ENCODE assay signal across 27 cellular contexts in the genomic region with DNA sequence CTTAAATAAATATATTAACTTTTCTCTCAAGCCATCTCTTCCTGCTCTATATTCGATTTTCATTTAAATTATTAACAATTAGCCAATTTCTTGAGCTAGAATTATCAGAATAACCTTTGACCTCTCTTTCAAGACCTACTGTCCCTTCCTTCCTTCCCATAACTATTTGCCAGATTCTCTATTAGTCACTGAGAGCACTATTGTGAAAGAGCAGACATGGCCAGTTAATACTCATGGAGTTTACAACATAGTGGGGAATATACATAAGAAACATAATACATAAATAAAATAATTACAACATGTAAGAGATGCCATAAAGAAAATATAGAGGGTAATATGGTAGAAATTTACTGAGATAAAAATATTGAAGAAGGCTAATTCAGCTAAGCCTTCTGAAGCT.
DNase-seq lines count a peak whose midpoint lies in the region; ATAC-seq, FAIRE-seq and TF ChIP-seq lines count a peak whose summit lies in the region.
"Had no signal": no experiment of that assay in that cellular context is flagged by ENCODE, and none has a peak within 500 bp of the region (broad histone marks: within the 10 kb centered on the region; RNA-seq: fewer than 3 reads in every experiment).

No MANE protein-coding gene starts in this region.

- H3K79me2 ChIP-seq in PC-3 (ENCODE audit: low read length) (no peaks in the 10 kb centered on the region), endothelial cell of umbilical vein (ENCODE audit: control insufficient read depth, insufficient read depth, low read length) (no peaks in the 10 kb centered on the region)

- peak; percentile 12 for FAIRE-seq in endothelial cell of umbilical vein (lab: Jason Lieb, UNC)

- H3K4me1 ChIP-seq in PC-3 (ENCODE audit: insufficient read depth, low read length), result no peaks in the 10 kb centered on the region
- H3K4me1 ChIP-seq in endothelial cell of umbilical vein (ENCODE audit: control insufficient read depth, extremely low read depth, insufficient read depth, low read length), result peaks cover 5% of the 10 kb centered on the region
- no peaks in the 10 kb centered on the region for H3K4me1 ChIP-seq in CD8-positive, alpha-beta T cell (ENCODE audit: insufficient read depth, low read length)
- H3K4me1 ChIP-seq: ascending aorta, SJCRH30 had no signal

- H3K27me3 ChIP-seq in PC-3 (ENCODE audit: low read length) (no peaks in the 10 kb centered on the region), endothelial cell of umbilical vein (ENCODE audit: control insufficient read depth in 2 of 2, insufficient read depth in 2 of 2, low read length in 2 of 2) (no peaks in the 10 kb centered on the region)
- no peaks in the 10 kb centered on the region for H3K27me3 ChIP-seq in CD8-positive, alpha-beta T cell (ENCODE audit: insufficient read depth, low read length)
- H3K27me3 ChIP-seq: ascending aorta, heart right ventricle, left lung, neural progenitor cell, SJCRH30 had no signal

- H3K4me3 Mint-ChIP-seq in Calu3 (ENCODE audit: low read depth, unreplicated experiment), result peak overlapping the region; percentile 24
- no peak overlapping the region for H3K4me3 Mint-ChIP-seq in CD8-positive, alpha-beta T cell
- H3K4me3 Mint-ChIP-seq: activated T-cell treated with anti-CD3 and anti-CD28 coated beads, Interleukin-2, amount 50 U/mL, for 72 hours; effector memory CD8-positive, alpha-beta T cell; neural progenitor cell had no signal

- BruUV-seq in Calu3 (replicated peaks; lab: Mats Ljungman, UMichigan) (no TSS peak), PC-3 (replicated peaks; lab: Mats Ljungman, UMichigan) (no TSS peak), endothelial cell of umbilical vein (replicated peaks; lab: Mats Ljungman, UMichigan) (no TSS peak)

- no peaks in the 10 kb centered on the region for H3F3A ChIP-seq in PC-3 (ENCODE audit: low read length, unreplicated experiment)

- H3K9ac ChIP-seq in PC-3 (ENCODE audit: low read length) (no peak overlapping the region), endothelial cell of umbilical vein (replicated peaks; ENCODE audit: extremely low read depth, insufficient read depth, low read length) (no peak overlapping the region)
- H3K9ac ChIP-seq: neural progenitor cell had no signal

- H3K9me3 ChIP-seq in PC-3 (ENCODE audit: low read length) (no peaks in the 10 kb centered on the region), endothelial cell of umbilical vein (replicated peaks; ENCODE audit: control insufficient read depth, insufficient read depth, low read length) (no peaks in the 10 kb centered on the region)
- H3K9me3 ChIP-seq in CD8-positive, alpha-beta T cell (ENCODE audit: low read length), result no peaks in the 10 kb centered on the region
- H3K9me3 ChIP-seq: ascending aorta, heart right ventricle, left lung, mucosa of descending colon, SJCRH30 had no signal

- intact Hi-C loops in Calu3 (cut with micrococcal nuclease; ENCODE audit: unreplicated experiment) (loop anchor here (1.0 kb wide), 1 partner anchor 24 kb away; no protein-coding TSS in a partner anchor), PC-3 (cut with micrococcal nuclease) (no loop called here), endothelial cell of umbilical vein (cut with micrococcal nuclease) (no loop called here)
- intact Hi-C loops in CD8-positive, alpha-beta T cell (cut with DNase I, micrococcal nuclease), result no loop called here

- no peaks in the 10 kb centered on the region for H3K9me1 ChIP-seq in endothelial cell of umbilical vein (replicated peaks; ENCODE audit: control insufficient read depth, extremely low read depth, insufficient read depth, low read length)

- POLR2A ChIA-PET in PC-3 (lab: Charles Lee; ENCODE audit: unreplicated experiment) (no interaction called here), endothelial cell of umbilical vein (lab: Charles Lee) (no interaction called here)
- POLR2A ChIA-PET in CD8-positive, alpha-beta T cell (lab: Charles Lee), result no interaction called here

- H3K36me3 ChIP-seq in PC-3 (ENCODE audit: low read depth, low read length), result no peaks in the 10 kb centered on the region
- H3K36me3 ChIP-seq in endothelial cell of umbilical vein (ENCODE audit: control insufficient read depth in 2 of 2, extremely low read depth in 1 of 2, insufficient read depth in 2 of 2, low read length in 2 of 2), result no peaks in the 10 kb centered on the region
- no peaks in the 10 kb centered on the region for H3K36me3 ChIP-seq in CD8-positive, alpha-beta T cell (ENCODE audit: insufficient read depth, low read length)
- H3K36me3 ChIP-seq: ascending aorta, heart right ventricle, left lung, neural progenitor cell, SJCRH30 had no signal

- dilution Hi-C loops in endothelial cell of umbilical vein (cut with MboI; ENCODE audit: extremely low pct_ligation_motif_present, low sequenced_read_pairs), result no loop called here

- peaks cover 14% of the 10 kb centered on the region for H3K36me3 Mint-ChIP-seq in Calu3 (ENCODE audit: insufficient read depth, unreplicated experiment)
- H3K36me3 Mint-ChIP-seq in CD8-positive, alpha-beta T cell, result no peaks in the 10 kb centered on the region
- H3K36me3 Mint-ChIP-seq: neural progenitor cell had no signal

- H3K27ac Mint-ChIP-seq in Calu3 (ENCODE audit: unreplicated experiment), result peak overlapping the region; percentile 69
- no peak overlapping the region for H3K27ac Mint-ChIP-seq in CD8-positive, alpha-beta T cell
- H3K27ac Mint-ChIP-seq: activated T-cell treated with anti-CD3 and anti-CD28 coated beads, Interleukin-2, amount 50 U/mL, for 72 hours; neural progenitor cell had no signal

- H3K9me2 ChIP-seq in PC-3 (replicated peaks; ENCODE audit: low read length), result no peaks in the 10 kb centered on the region

- DNase-seq in Calu3 (no peak), PC-3 (peak; percentile 27), endothelial cell of umbilical vein (ENCODE audit: low read depth, low spot score) (peak; percentile 47), lung microvascular endothelial cell (ENCODE audit: low read depth in 2 of 2) (peak; percentile 5 to 52), anterior cingulate cortex (lab: John Stamatoyannopoulos, UW) (no peak)
- no peak for DNase-seq in CD8-positive, alpha-beta T cell
- DNase-seq: activated naive CD4-positive, alpha-beta T cell treated with anti-CD3 and anti-CD28 coated beads, Interleukin-2, amount 50 U/mL, for 16 hours; activated T-cell treated with anti-CD3 and anti-CD28 coated beads, Interleukin-2, amount 50 U/mL, for 72 hours; cerebellar nuclear complex; DMS 273 treated with DMSO at 0.1 percent for 48 hours; effector memory CD8-positive, alpha-beta T cell; heart right ventricle; Karpas-422; left lung; mucosa of descending colon; NCI-H1092 treated with DMSO at 0.1 percent for 48 hours; NCI-H1930; NCI-H2227 treated with DMSO at 0.1 percent for 48 hours; posterior cingulate gyrus; SJCRH30; T-helper 1 cell had no signal

- H3K4me2 ChIP-seq in PC-3 (ENCODE audit: low read length) (no peak overlapping the region), endothelial cell of umbilical vein (ENCODE audit: insufficient read depth, low read length) (peak overlapping the region; percentile 45)
- H3K4me2 ChIP-seq: neural progenitor cell, PC-9 had no signal

- H2AFZ ChIP-seq in PC-3 (ENCODE audit: low read length), result no peak overlapping the region
- no peak overlapping the region for H2AFZ ChIP-seq in endothelial cell of umbilical vein (ENCODE audit: low read depth, low read length)
- H2AFZ ChIP-seq: neural progenitor cell, PC-9 had no signal

- no peak for ATAC-seq in PC-3
- ATAC-seq in HG03442 (IDR thresholded peaks at IDR 0.05; ENCODE audit: unreplicated experiment), result no peak
- no peak for ATAC-seq in HG02763 (IDR thresholded peaks at IDR 0.05; ENCODE audit: unreplicated experiment)
- no peak for ATAC-seq in CD8-positive, alpha-beta T cell
- ATAC-seq: activated T-cell treated with anti-CD3 and anti-CD28 coated beads, Interleukin-2, amount 50 U/mL, for 72 hours; effector memory CD8-positive, alpha-beta T cell; left lung; mucosa of descending colon had no signal

- CTCF ChIA-PET in Calu3 (lab: Charles Lee) (interaction anchor here (0.6 kb wide), 1 partner anchor 169 kb away, joined by 6 read pairs; no protein-coding TSS in a partner anchor), PC-3 (lab: Charles Lee) (no interaction called here), endothelial cell of umbilical vein (lab: Charles Lee) (interaction anchor here (1.0 kb wide), 1 partner anchor 32 kb away, joined by 3 read pairs; no protein-coding TSS in a partner anchor)
- CTCF ChIA-PET in CD8-positive, alpha-beta T cell (lab: Charles Lee), result no interaction called here

- H4K20me1 ChIP-seq in PC-3 (ENCODE audit: low read length) (no peaks in the 10 kb centered on the region), endothelial cell of umbilical vein (replicated peaks; ENCODE audit: control insufficient read depth, extremely low read depth, insufficient read depth, low read length) (no peaks in the 10 kb centered on the region)

- H3K4me1 Mint-ChIP-seq in Calu3 (ENCODE audit: low read depth, unreplicated experiment), result peaks cover 48% of the 10 kb centered on the region
- H3K4me1 Mint-ChIP-seq in CD8-positive, alpha-beta T cell (ENCODE audit: low read depth), result peaks cover 19% of the 10 kb centered on the region
- H3K4me1 Mint-ChIP-seq: neural progenitor cell had no signal

- H3K4me3 ChIP-seq in PC-3 (ENCODE audit: low read length) (no peak overlapping the region), endothelial cell of umbilical vein (replicated peaks in 1 of 3; ENCODE audit: insufficient read depth in 1 of 3, low read depth in 1 of 3, low read length in 3 of 3) (no peak overlapping the region)
- no peak overlapping the region for H3K4me3 ChIP-seq in CD8-positive, alpha-beta T cell (ENCODE audit: low read depth, low read length)
- H3K4me3 ChIP-seq: ascending aorta, heart right ventricle, left lung, mucosa of descending colon, neural progenitor cell, PC-9, SJCRH30 had no signal

- TF ChIP-seq CTCF in Calu3 (IDR thresholded peaks at IDR 0.05; ENCODE audit: unreplicated experiment) (no peak), PC-3 (conservative IDR thresholded peaks at IDR 0.05; ENCODE audit: low read depth, low read length) (no peak), endothelial cell of umbilical vein (IDR thresholded peaks at IDR 0.05; ENCODE audit: extremely low read depth in 1 of 2, insufficient read depth in 1 of 2, low read depth in 1 of 2, low read length in 2 of 2) (no peak)
- no peak for TF ChIP-seq CTCF in CD8-positive, alpha-beta T cell (IDR thresholded peaks at IDR 0.05)

- H3K27me3 Mint-ChIP-seq in Calu3 (ENCODE audit: unreplicated experiment), result no peaks in the 10 kb centered on the region
- no peaks in the 10 kb centered on the region for H3K27me3 Mint-ChIP-seq in CD8-positive, alpha-beta T cell (ENCODE audit: low read depth)
- H3K27me3 Mint-ChIP-seq: effector memory CD8-positive, alpha-beta T cell had no signal

- H3K27ac ChIP-seq in PC-3 (ENCODE audit: low read length) (no peak overlapping the region), endothelial cell of umbilical vein (ENCODE audit: insufficient read depth, low read depth, low read length) (no peak overlapping the region)
- H3K27ac ChIP-seq in CD8-positive, alpha-beta T cell (ENCODE audit: low read depth, low read length), result no peak overlapping the region
- H3K27ac ChIP-seq: ascending aorta, C4-2B, heart right ventricle, left lung, neural progenitor cell, PC-9, SJCRH30 had no signal

- H3K9me3 Mint-ChIP-seq in Calu3 (ENCODE audit: low read depth, unreplicated experiment), result peaks cover 3% of the 10 kb centered on the region
- H3K9me3 Mint-ChIP-seq in CD8-positive, alpha-beta T cell, result no peaks in the 10 kb centered on the region
- H3K9me3 Mint-ChIP-seq: activated T-cell treated with anti-CD3 and anti-CD28 coated beads, Interleukin-2, amount 50 U/mL, for 72 hours; effector memory CD8-positive, alpha-beta T cell; neural progenitor cell had no signal

- no peak for TF ChIP-seq POLR2A in endothelial cell of umbilical vein (IDR thresholded peaks at IDR 0.05; ENCODE audit: low read depth, low read length)

Comparison
In these comparisons a context has a peak if more than half of its experiments do, and no peak if none do; other contexts are left out.
1. DNase-seq: peak in PC-3 (single experiment), endothelial cell of umbilical vein (single experiment) and lung microvascular endothelial cell (2 of 2); none in Calu3 (single experiment), anterior cingulate cortex (0 of 58) and CD8-positive, alpha-beta T cell (0 of 7).
2. CTCF ChIA-PET loops: an anchor here in Calu3 (0.6 kb wide) and endothelial cell of umbilical vein (1.0 kb wide); none called in PC-3 and CD8-positive, alpha-beta T cell.